22 cellular contexts compared by ENCODE assay signal in genomic region chr2:45291283-45291682, GRCh38.
DNase-seq lines count a peak whose midpoint lies in the region; ATAC-seq and TF ChIP-seq lines count a peak whose summit lies in the region.
"Had no signal": no experiment of that assay in that cellular context is flagged by ENCODE, and none has a peak within 500 bp of the region (broad histone marks: within the 10 kb centered on the region; RNA-seq: fewer than 3 reads in every experiment).

No MANE protein-coding gene starts in this region.

- intact Hi-C loops in body of pancreas (cut with DNase I), result no loop called here

- H3K4me2 ChIP-seq in GM23248 (ENCODE audit: unreplicated experiment) (no peak overlapping the region), skeletal muscle satellite cell (ENCODE audit: low read length) (peak overlapping the region; percentile 15)

- H3K27ac Mint-ChIP-seq in type B pancreatic cell, result no peak overlapping the region
- no peak overlapping the region for H3K27ac Mint-ChIP-seq in CD8-positive, alpha-beta memory T cell
- H3K27ac Mint-ChIP-seq: CD14-positive monocyte had no signal

- ATAC-seq in body of pancreas, result no peak

- TF ChIP-seq CTCF in brain microvascular endothelial cell (IDR thresholded peaks at IDR 0.05; ENCODE audit: low read depth, low read length, missing control alignments) (no peak), type B pancreatic cell (conservative IDR thresholded peaks at IDR 0.05) (no peak), body of pancreas (IDR thresholded peaks at IDR 0.05) (no peak)

- H3K36me3 Mint-ChIP-seq in type B pancreatic cell, result no peaks in the 10 kb centered on the region
- H3K36me3 Mint-ChIP-seq in CD8-positive, alpha-beta memory T cell, result peaks cover 0 to 1% (median 0%) of the 10 kb centered on the region in 3 donors
- H3K36me3 Mint-ChIP-seq: CD14-positive monocyte had no signal

- H3K9me2 ChIP-seq in GM23248 (ENCODE audit: insufficient read depth), result no peaks in the 10 kb centered on the region

- H3K9ac ChIP-seq in GM23248 (no peak overlapping the region), skeletal muscle satellite cell (ENCODE audit: low read depth, low read length) (peak overlapping the region; percentile 22)

- peaks cover 33% of the 10 kb centered on the region for H3K27me3 Mint-ChIP-seq in type B pancreatic cell
- H3K27me3 Mint-ChIP-seq in CD8-positive, alpha-beta memory T cell, result peaks cover 0 to 43% of the 10 kb centered on the region in 2 donors

- CTCF ChIA-PET in CD8-positive, alpha-beta memory T cell (lab: Charles Lee), result no interaction called here

- no peaks in the 10 kb centered on the region for H4K20me1 ChIP-seq in GM23248 (ENCODE audit: insufficient read depth)

- peaks cover 14% of the 10 kb centered on the region for H3K4me1 ChIP-seq in GM23248 (ENCODE audit: insufficient read depth)
- peaks cover 23% of the 10 kb centered on the region for H3K4me1 ChIP-seq in skeletal muscle satellite cell (ENCODE audit: control insufficient read depth, insufficient read depth, low read length)
- H3K4me1 ChIP-seq in CD8-positive, alpha-beta memory T cell (ENCODE audit: insufficient read depth, low read length), result no peaks in the 10 kb centered on the region
- H3K4me1 ChIP-seq in body of pancreas, result no peaks in the 10 kb centered on the region
- H3K4me1 ChIP-seq: Peyer's patch had no signal

- no peak overlapping the region for H2AFZ ChIP-seq in GM23248

- H3K36me3 ChIP-seq in GM23248 (ENCODE audit: low read depth) (no peaks in the 10 kb centered on the region), brain microvascular endothelial cell (replicated peaks) (no peaks in the 10 kb centered on the region), skeletal muscle satellite cell (ENCODE audit: insufficient read depth, low read length) (no peaks in the 10 kb centered on the region), body of pancreas (replicated peaks in 1 of 2; ENCODE audit: insufficient read depth in 1 of 2, low read depth in 2 of 2) (no peaks in the 10 kb centered on the region)
- H3K36me3 ChIP-seq in CD8-positive, alpha-beta memory T cell (ENCODE audit: insufficient read depth, low read length), result no peaks in the 10 kb centered on the region
- H3K36me3 ChIP-seq: Peyer's patch, SJSA1 had no signal

- WGBS in GM23248 (ENCODE audit: low coverage in 1 of 2, low lambda C conversion rate in 2 of 2, missing lambda C conversion rate in 2 of 2), 2 experiments, result 54 to 55% methylated on average over 3 of the region's 3 CpGs
- 79 to 83% methylated on average over 3 of the region's 3 CpGs for WGBS in body of pancreas, 2 donors

- H3K9me3 Mint-ChIP-seq in type B pancreatic cell, result peaks cover 8% of the 10 kb centered on the region
- peaks cover 0 to 2% (median 0%) of the 10 kb centered on the region in 5 donors for H3K9me3 Mint-ChIP-seq in CD8-positive, alpha-beta memory T cell

- peaks cover 29% of the 10 kb centered on the region for H3F3A ChIP-seq in GM23248 (ENCODE audit: insufficient read depth)

- no peak overlapping the region for H3K27ac ChIP-seq in GM23248
- H3K27ac ChIP-seq in brain microvascular endothelial cell, result peak overlapping the region; percentile 71
- no peak overlapping the region for H3K27ac ChIP-seq in caudate nucleus (ENCODE audit: low read depth, low read length)
- H3K27ac ChIP-seq in CD8-positive, alpha-beta memory T cell (ENCODE audit: low read depth, low read length), result no peak overlapping the region
- H3K27ac ChIP-seq in body of pancreas, result no peak overlapping the region
- H3K27ac ChIP-seq: Peyer's patch, SJSA1 had no signal

- TF ChIP-seq POLR2A in body of pancreas (IDR thresholded peaks at IDR 0.05), result no peak

- H3K4me3 Mint-ChIP-seq in type B pancreatic cell, result no peak overlapping the region
- no peak overlapping the region for H3K4me3 Mint-ChIP-seq in CD8-positive, alpha-beta memory T cell
- H3K4me3 Mint-ChIP-seq: CD14-positive monocyte had no signal

- H3K9me3 ChIP-seq in GM23248 (ENCODE audit: low read depth), result no peaks in the 10 kb centered on the region
- no peaks in the 10 kb centered on the region for H3K9me3 ChIP-seq in skeletal muscle satellite cell (replicated peaks; ENCODE audit: low read length)
- no peaks in the 10 kb centered on the region for H3K9me3 ChIP-seq in CD8-positive, alpha-beta memory T cell (ENCODE audit: low read length)
- no peaks in the 10 kb centered on the region for H3K9me3 ChIP-seq in body of pancreas
- H3K9me3 ChIP-seq: Peyer's patch, SJSA1 had no signal

- H3K4me1 Mint-ChIP-seq in type B pancreatic cell (ENCODE audit: unreplicated experiment), result peaks cover 16% of the 10 kb centered on the region
- no peaks in the 10 kb centered on the region for H3K4me1 Mint-ChIP-seq in CD8-positive, alpha-beta memory T cell
- H3K4me1 Mint-ChIP-seq: CD14-positive monocyte had no signal

- H3K4me3 ChIP-seq in GM23248 (no peak overlapping the region), brain microvascular endothelial cell (ENCODE audit: low read depth, low read length) (no peak overlapping the region), skeletal muscle satellite cell (ENCODE audit: low read length) (no peak overlapping the region), body of pancreas (no peak overlapping the region)
- H3K4me3 ChIP-seq in CD8-positive, alpha-beta memory T cell (ENCODE audit: low read length), result no peak overlapping the region
- H3K4me3 ChIP-seq: Peyer's patch, SJSA1 had no signal

- DNase-seq in GM23248, result peak; percentile 37
- peak; percentile 73 for DNase-seq in brain microvascular endothelial cell
- DNase-seq in iris pigment epithelial cell (ENCODE audit: low read depth), result peak; percentile 66
- no peak for DNase-seq in caudate nucleus (lab: John Stamatoyannopoulos, UW)
- no peak for DNase-seq in type B pancreatic cell (ENCODE audit: extremely low spot score, unreplicated experiment)
- no peak for DNase-seq in CD8-positive, alpha-beta memory T cell
- DNase-seq in body of pancreas, result no peak
- DNase-seq: COR-L47; DMS 273 treated with DMSO at 0.1 percent for 48 hours; DND-41; GF-D8; NCI-H1048; NCI-H1436 treated with DMSO at 0.1 percent for 48 hours; NCI-H2029; NCI-H446; NCI-H748 treated with DMSO at 0.1 percent for 48 hours; NK-92 treated with Interleukin-12 subunit alpha and Interleukin-12 subunit beta, amount 100 ng/mL, for 24 hours; Peyer's patch; SW 1271 had no signal

- H3K79me2 ChIP-seq in GM23248 (ENCODE audit: insufficient read depth), result no peaks in the 10 kb centered on the region

- POLR2A ChIA-PET in CD8-positive, alpha-beta memory T cell (lab: Charles Lee), result no interaction called here

- H3K27me3 ChIP-seq in GM23248 (replicated peaks; ENCODE audit: insufficient read depth) (no peaks in the 10 kb centered on the region), brain microvascular endothelial cell (replicated peaks) (no peaks in the 10 kb centered on the region), skeletal muscle satellite cell (ENCODE audit: control insufficient read depth, insufficient read depth, low read length) (no peaks in the 10 kb centered on the region), body of pancreas (no peaks in the 10 kb centered on the region)
- H3K27me3 ChIP-seq in CD8-positive, alpha-beta memory T cell (ENCODE audit: insufficient read depth, low read length, poor library complexity, severe bottlenecking), result no peaks in the 10 kb centered on the region
- H3K27me3 ChIP-seq: Peyer's patch, SJSA1 had no signal

- in situ Hi-C loops in GM23248 (cut with MboI) (no loop called here), brain microvascular endothelial cell (cut with HindIII; ENCODE audit: low pct_ligation_motif_present, low sequenced_read_pairs) (no loop called here)

Comparison
In these comparisons a context has a peak if more than half of its experiments do, and no peak if none do; other contexts are left out.
1. DNase-seq: peak in GM23248 (single experiment), brain microvascular endothelial cell (single experiment) and iris pigment epithelial cell (single experiment); none in caudate nucleus (0 of 61), type B pancreatic cell (single experiment), CD8-positive, alpha-beta memory T cell (0 of 5) and body of pancreas (0 of 4).